Comparison of ENCODE assay signal across 8 cellular contexts in genomic region chr11:17351510-17352176, GRCh38.
DNase-seq lines count a peak whose midpoint lies in the region; ATAC-seq and TF ChIP-seq lines count a peak whose summit lies in the region.

TSS of gene NCR3LG1 (plus strand) at chr11:17351800. CDS start at chr11:17351970, 170 bp downstream.

- peaks cover 6 to 32% (median 27%) of the 10 kb centered on the region in 10 experiments for H3K4me1 ChIP-seq in BLaER1 treated with 17β-estradiol and CSF1 and Interleukin-3, amounts not matched to agents 10 nM and 100 nM

- H3K27me3 Mint-ChIP-seq in nephron progenitor cell (ENCODE audit: low read depth, poor library complexity), result peaks cover 68% of the 10 kb centered on the region

- peaks cover 0 to 8% (median 0%) of the 10 kb centered on the region in 11 experiments; a peak in 2 of 22 replicates for H3K36me3 ChIP-seq in BLaER1 treated with 17β-estradiol and CSF1 and Interleukin-3, amounts not matched to agents 10 nM and 100 nM

- H3K4me2 ChIP-seq in BLaER1 treated with 17β-estradiol and CSF1 and Interleukin-3, amounts not matched to agents 10 nM and 100 nM, result peak within 1 kb of the TSS; percentile 88 to 99 (median 93)

- H3K27me3 ChIP-seq in BLaER1 treated with 17β-estradiol and CSF1 and Interleukin-3, amounts not matched to agents 10 nM and 100 nM, result peaks cover 42 to 62% (median 59%) of the 10 kb centered on the region in 11 experiments

- TF ChIP-seq CTCF in foreskin fibroblast (IDR thresholded peaks at IDR 0.05; ENCODE audit: low read depth, low read length) (no peak), nephron progenitor cell (IDR thresholded peaks at IDR 0.05) (no peak)

- H4K20me1 ChIP-seq in BLaER1 treated with 17β-estradiol and CSF1 and Interleukin-3, amounts not matched to agents 10 nM and 100 nM, result peaks cover 0 to 34% (median 25%) of the 10 kb centered on the region in 11 experiments; a peak in 15 of 22 replicates

- H3K9ac ChIP-seq in BLaER1 treated with 17β-estradiol and CSF1 and Interleukin-3, amounts not matched to agents 10 nM and 100 nM, result peak within 1 kb of the TSS in 9 of 11 experiments; percentile 7 to 63 (median 55); a peak in 15 of 22 replicates

- peak within 1 kb of the TSS in 3 of 11 experiments; percentile 14 to 45 (median 39); a peak in 5 of 22 replicates for H3K27ac ChIP-seq in BLaER1 treated with 17β-estradiol and CSF1 and Interleukin-3, amounts not matched to agents 10 nM and 100 nM

- H3K27ac Mint-ChIP-seq in nephron progenitor cell, result no peak within 1 kb of the TSS

- no peaks in the 10 kb centered on the region for H3K36me3 Mint-ChIP-seq in nephron progenitor cell (ENCODE audit: low read depth)

- peak within 1 kb of the TSS; percentile 87 for H3K4me3 Mint-ChIP-seq in nephron progenitor cell

- H3K4me3 ChIP-seq in BLaER1 treated with 17β-estradiol and CSF1 and Interleukin-3, amounts not matched to agents 10 nM and 100 nM, result peak within 1 kb of the TSS; percentile 49 to 74 (median 61)
- peak within 1 kb of the TSS; percentile 75 to 77 for H3K4me3 ChIP-seq in foreskin fibroblast (ENCODE audit: low read depth in 1 of 2, low read length in 2 of 2)

- peak; percentile 37 for ATAC-seq in HG02973 (IDR thresholded peaks at IDR 0.05; ENCODE audit: unreplicated experiment)
- ATAC-seq in stimulated activated naive CD8-positive, alpha-beta T cell treated with anti-CD3 and anti-CD28 coated beads, Interleukin-15, Interleukin-2, amounts not matched to agents 100 U/mL and 50 U/mL, for 24 hours, result peak; percentile 40

- H3K4me1 Mint-ChIP-seq in nephron progenitor cell, result peaks cover 22% of the 10 kb centered on the region

- DNase-seq in SIG-M5 treated with dmso at 0.1 percent for 504 hours (lab: John Stamatoyannopoulos, UW; ENCODE audit: unreplicated experiment) (peak; percentile 85), activated gamma-delta T cell treated with Interleukin-2 at 50 U/mL for 16 hours (peak; percentile 53), foreskin fibroblast (peak; percentile 71 to 91), nephron progenitor cell (peak; percentile 51), DMS114 treated with DMSO at 0.1 percent for 48 hours (lab: John Stamatoyannopoulos, UW; ENCODE audit: unreplicated experiment) (no peak)
- peak; percentile 69 for DNase-seq in stimulated activated naive CD8-positive, alpha-beta T cell treated with anti-CD3 and anti-CD28 coated beads, Interleukin-15, Interleukin-2, amounts not matched to agents 100 U/mL and 50 U/mL, for 24 hours

- peaks cover 20% of the 10 kb centered on the region for H3K9me3 Mint-ChIP-seq in nephron progenitor cell

- peaks cover 10 to 20% (median 16%) of the 10 kb centered on the region in 11 experiments; a peak in 19 of 22 replicates for H3K9me3 ChIP-seq in BLaER1 treated with 17β-estradiol and CSF1 and Interleukin-3, amounts not matched to agents 10 nM and 100 nM (replicated peaks in 1 of 11)
